1 cellular context compared by ENCODE assay signal in the genomic region with DNA sequence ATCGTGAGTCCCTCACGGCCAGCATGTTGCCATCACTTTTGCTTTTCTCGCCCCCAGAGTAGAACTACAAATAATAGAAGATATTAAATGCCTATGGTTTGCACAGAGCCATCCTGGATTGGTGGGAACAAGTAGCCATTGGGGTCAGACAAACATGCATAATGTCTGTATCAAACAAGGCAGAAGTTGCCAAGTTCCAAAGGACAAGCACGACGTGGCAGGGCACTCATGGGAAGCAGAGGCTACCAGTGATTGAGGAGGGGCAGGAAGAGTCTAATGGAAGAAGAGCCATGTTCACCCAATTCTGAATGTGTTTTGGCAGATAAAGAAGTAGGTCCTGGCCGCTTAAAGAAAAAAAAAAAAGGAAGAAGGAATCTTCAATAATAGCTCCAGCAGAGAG.
TF ChIP-seq lines count a peak whose summit lies in the region.

No MANE protein-coding gene starts in this region.

TF ChIP-seq in GM23338, 12 proteins besides CTCF, POLR2A, EP300 and RAD21 (continued from another document):
- TF ChIP-seq, protein P1, sequence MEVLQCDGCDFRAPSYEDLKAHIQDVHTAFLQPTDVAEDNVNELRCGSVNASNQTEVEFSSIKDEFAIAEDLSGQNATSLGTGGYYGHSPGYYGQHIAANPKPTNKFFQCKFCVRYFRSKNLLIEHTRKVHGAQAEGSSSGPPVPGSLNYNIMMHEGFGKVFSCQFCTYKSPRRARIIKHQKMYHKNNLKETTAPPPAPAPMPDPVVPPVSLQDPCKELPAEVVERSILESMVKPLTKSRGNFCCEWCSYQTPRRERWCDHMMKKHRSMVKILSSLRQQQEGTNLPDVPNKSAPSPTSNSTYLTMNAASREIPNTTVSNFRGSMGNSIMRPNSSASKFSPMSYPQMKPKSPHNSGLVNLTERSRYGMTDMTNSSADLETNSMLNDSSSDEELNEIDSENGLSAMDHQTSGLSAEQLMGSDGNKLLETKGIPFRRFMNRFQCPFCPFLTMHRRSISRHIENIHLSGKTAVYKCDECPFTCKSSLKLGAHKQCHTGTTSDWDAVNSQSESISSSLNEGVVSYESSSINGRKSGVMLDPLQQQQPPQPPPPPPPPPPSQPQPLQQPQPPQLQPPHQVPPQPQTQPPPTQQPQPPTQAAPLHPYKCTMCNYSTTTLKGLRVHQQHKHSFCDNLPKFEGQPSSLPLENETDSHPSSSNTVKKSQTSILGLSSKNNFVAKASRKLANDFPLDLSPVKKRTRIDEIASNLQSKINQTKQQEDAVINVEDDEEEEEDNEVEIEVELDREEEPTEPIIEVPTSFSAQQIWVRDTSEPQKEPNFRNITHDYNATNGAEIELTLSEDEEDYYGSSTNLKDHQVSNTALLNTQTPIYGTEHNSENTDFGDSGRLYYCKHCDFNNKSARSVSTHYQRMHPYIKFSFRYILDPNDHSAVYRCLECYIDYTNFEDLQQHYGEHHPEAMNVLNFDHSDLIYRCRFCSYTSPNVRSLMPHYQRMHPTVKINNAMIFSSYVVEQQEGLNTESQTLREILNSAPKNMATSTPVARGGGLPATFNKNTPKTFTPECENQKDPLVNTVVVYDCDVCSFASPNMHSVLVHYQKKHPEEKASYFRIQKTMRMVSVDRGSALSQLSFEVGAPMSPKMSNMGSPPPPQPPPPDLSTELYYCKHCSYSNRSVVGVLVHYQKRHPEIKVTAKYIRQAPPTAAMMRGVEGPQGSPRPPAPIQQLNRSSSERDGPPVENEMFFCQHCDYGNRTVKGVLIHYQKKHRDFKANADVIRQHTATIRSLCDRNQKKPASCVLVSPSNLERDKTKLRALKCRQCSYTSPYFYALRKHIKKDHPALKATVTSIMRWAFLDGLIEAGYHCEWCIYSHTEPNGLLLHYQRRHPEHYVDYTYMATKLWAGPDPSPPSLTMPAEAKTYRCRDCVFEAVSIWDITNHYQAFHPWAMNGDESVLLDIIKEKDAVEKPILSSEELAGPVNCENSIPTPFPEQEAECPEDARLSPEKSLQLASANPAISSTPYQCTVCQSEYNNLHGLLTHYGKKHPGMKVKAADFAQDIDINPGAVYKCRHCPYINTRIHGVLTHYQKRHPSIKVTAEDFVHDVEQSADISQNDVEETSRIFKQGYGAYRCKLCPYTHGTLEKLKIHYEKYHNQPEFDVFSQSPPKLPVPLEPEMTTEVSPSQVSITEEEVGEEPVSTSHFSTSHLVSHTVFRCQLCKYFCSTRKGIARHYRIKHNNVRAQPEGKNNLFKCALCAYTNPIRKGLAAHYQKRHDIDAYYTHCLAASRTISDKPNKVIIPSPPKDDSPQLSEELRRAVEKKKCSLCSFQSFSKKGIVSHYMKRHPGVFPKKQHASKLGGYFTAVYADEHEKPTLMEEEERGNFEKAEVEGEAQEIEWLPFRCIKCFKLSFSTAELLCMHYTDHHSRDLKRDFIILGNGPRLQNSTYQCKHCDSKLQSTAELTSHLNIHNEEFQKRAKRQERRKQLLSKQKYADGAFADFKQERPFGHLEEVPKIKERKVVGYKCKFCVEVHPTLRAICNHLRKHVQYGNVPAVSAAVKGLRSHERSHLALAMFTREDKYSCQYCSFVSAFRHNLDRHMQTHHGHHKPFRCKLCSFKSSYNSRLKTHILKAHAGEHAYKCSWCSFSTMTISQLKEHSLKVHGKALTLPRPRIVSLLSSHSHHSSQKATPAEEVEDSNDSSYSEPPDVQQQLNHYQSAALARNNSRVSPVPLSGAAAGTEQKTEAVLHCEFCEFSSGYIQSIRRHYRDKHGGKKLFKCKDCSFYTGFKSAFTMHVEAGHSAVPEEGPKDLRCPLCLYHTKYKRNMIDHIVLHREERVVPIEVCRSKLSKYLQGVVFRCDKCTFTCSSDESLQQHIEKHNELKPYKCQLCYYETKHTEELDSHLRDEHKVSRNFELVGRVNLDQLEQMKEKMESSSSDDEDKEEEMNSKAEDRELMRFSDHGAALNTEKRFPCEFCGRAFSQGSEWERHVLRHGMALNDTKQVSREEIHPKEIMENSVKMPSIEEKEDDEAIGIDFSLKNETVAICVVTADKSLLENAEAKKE (CRISPR knock-in tag; IDR thresholded peaks at IDR 0.05): no peak
- no peak for TF ChIP-seq EZH2phosphoT487 (IDR thresholded peaks at IDR 0.05; ENCODE audit: unreplicated experiment)
